Comparison of ENCODE assay signal across 8 cellular contexts in genomic region chr11:102599642-102600261, GRCh38. TPM values are rescaled to one million over a fixed set of nuclear protein-coding genes. Genes with fewer than 3 reads are reported as not detected.
DNase-seq lines count a peak whose midpoint lies in the region; ATAC-seq, FAIRE-seq and TF ChIP-seq lines count a peak whose summit lies in the region.

No MANE protein-coding gene starts in this region.

- H2AFZ ChIP-seq in keratinocyte (ENCODE audit: control insufficient read depth, low read length), result peak overlapping the region; percentile 50

- no peaks in the 10 kb centered on the region for H3K9me3 ChIP-seq in T-helper 17 cell (ENCODE audit: control insufficient read depth, low read length, poor library complexity, severe bottlenecking)
- H3K9me3 ChIP-seq in keratinocyte (ENCODE audit: control insufficient read depth, low read depth, low read length), result no peaks in the 10 kb centered on the region
- no peaks in the 10 kb centered on the region for H3K9me3 ChIP-seq in spleen

- no peak overlapping the region for H3K27ac Mint-ChIP-seq in T-helper 17 cell

- H3K4me1 Mint-ChIP-seq in T-helper 17 cell, result no peaks in the 10 kb centered on the region

- H3K9ac ChIP-seq in keratinocyte (ENCODE audit: control insufficient read depth, extremely low read depth, insufficient read depth, low read length), result peak overlapping the region; percentile 45

- peak overlapping the region; percentile 78 for H3K27ac ChIP-seq in keratinocyte (ENCODE audit: control insufficient read depth, insufficient read depth, low read length)
- no peak overlapping the region for H3K27ac ChIP-seq in spleen

- FAIRE-seq in keratinocyte (lab: Jason Lieb, UNC), result peak; percentile 82

- H3K79me2 ChIP-seq in keratinocyte (ENCODE audit: control insufficient read depth, insufficient read depth, low read length), result no peaks in the 10 kb centered on the region

- H3K36me3 ChIP-seq in keratinocyte (ENCODE audit: control insufficient read depth in 2 of 2, extremely low read depth in 1 of 2, insufficient read depth in 2 of 2, low read length in 2 of 2), result no peaks in the 10 kb centered on the region
- no peaks in the 10 kb centered on the region for H3K36me3 ChIP-seq in spleen

- no peaks in the 10 kb centered on the region for H3K9me1 ChIP-seq in keratinocyte (ENCODE audit: control insufficient read depth, extremely low read depth, insufficient read depth, low read length)

- ATAC-seq in GM19025 (IDR thresholded peaks at IDR 0.05; ENCODE audit: low read depth, unreplicated experiment), result peak; percentile 89
- ATAC-seq in HG03108 (IDR thresholded peaks at IDR 0.05; ENCODE audit: unreplicated experiment), result peak; percentile 88
- peak; percentile 28 for ATAC-seq in T-helper 17 cell

- intact Hi-C loops in spleen (cut with DNase I; ENCODE audit: low total_unique reads), result no loop called here

- dilution Hi-C loops in keratinocyte (cut with MboI; ENCODE audit: extremely low pct_ligation_motif_present, low sequenced_read_pairs), result no loop called here

- TF ChIP-seq CTCF in keratinocyte (optimal IDR thresholded peaks at IDR 0.05 in 1 of 3, IDR thresholded peaks at IDR 0.05 in 1 of 3, conservative IDR thresholded peaks at IDR 0.05 in 1 of 3; ENCODE audit: extremely low read depth in 1 of 3, insufficient read depth in 2 of 3, low read length in 3 of 3) (no peak), spleen (IDR thresholded peaks at IDR 0.05 in 8 of 11, conservative IDR thresholded peaks at IDR 0.05 in 3 of 11) (no peak)

- H3K4me3 ChIP-seq in keratinocyte (ENCODE audit: control insufficient read depth in 2 of 3, extremely low read depth in 1 of 3, insufficient read depth in 2 of 3, low read depth in 1 of 3, low read length in 3 of 3) (peak overlapping the region in 1 of 3 experiments; percentile 8), spleen (no peak overlapping the region)

- no peak overlapping the region for H3K4me3 Mint-ChIP-seq in T-helper 17 cell

- TF ChIP-seq POLR2A in spleen (IDR thresholded peaks at IDR 0.05), result no peak

- H3K27me3 ChIP-seq in keratinocyte (ENCODE audit: control insufficient read depth, extremely low read depth, insufficient read depth, low read length) (no peaks in the 10 kb centered on the region), spleen (replicated peaks in 1 of 7) (no peaks in the 10 kb centered on the region)

- WGBS in spleen, 5 donors, result 70 to 82% (median 75%) methylated on average over 3 of the region's 3 CpGs

- peak; percentile 79 for DNase-seq in AG08395 (ENCODE audit: low spot score)
- DNase-seq in T-helper 17 cell, result no peak
- peak; percentile 86 for DNase-seq in keratinocyte (ENCODE audit: low read depth, low spot score)
- DNase-seq in NCI-H82 (lab: John Stamatoyannopoulos, UW), result no peak
- DNase-seq in stimulated activated CD4-positive, alpha-beta T cell treated with anti-CD3 and anti-CD28 coated beads, Interleukin-2, amount 100 ng/mL, for 24 hours, result no peak
- DNase-seq in spleen, result no peak

- H4K20me1 ChIP-seq in keratinocyte (ENCODE audit: control insufficient read depth, extremely low read depth, insufficient read depth, low read length), result no peaks in the 10 kb centered on the region

- H3K36me3 Mint-ChIP-seq in T-helper 17 cell (ENCODE audit: low read depth), result no peaks in the 10 kb centered on the region

- peak overlapping the region; percentile 71 for H3K4me2 ChIP-seq in keratinocyte (ENCODE audit: control insufficient read depth, extremely low read depth, insufficient read depth, low read depth, low read length)

- H3K4me1 ChIP-seq in keratinocyte (ENCODE audit: control insufficient read depth, extremely low read depth, insufficient read depth, low read length), result peaks cover 25% of the 10 kb centered on the region
- no peaks in the 10 kb centered on the region for H3K4me1 ChIP-seq in spleen

- H3K27me3 Mint-ChIP-seq in T-helper 17 cell, result peaks cover 24% of the 10 kb centered on the region

RNA-seq across cellular contexts. Expression of gene MMP20, which starts 25.4 kb away (rescaled TPM):
- not detected for total RNA-seq in T-helper 17 cell
- not detected in 3 replicates for polyA plus RNA-seq in keratinocyte
- not detected for polyA plus RNA-seq in keratinocyte (2011; ENCODE audit: low read depth)
- polyA plus RNA-seq in keratinocyte (2011; cell fraction: cytosol; rRNA removed), result not detected in 2 replicates
- polyA plus RNA-seq in keratinocyte (2011; cell fraction: nucleus; rRNA removed), result not detected in 2 replicates
- not detected in 2 replicates for polyA plus RNA-seq in keratinocyte (2012; ENCODE audit: low replicate concordance)
- polyA minus RNA-seq in keratinocyte, result not detected in 3 replicates
- polyA minus RNA-seq in keratinocyte (2011; cell fraction: cytosol; rRNA and poly(A)+ RNA removed), result not detected
- not detected in 2 replicates for polyA minus RNA-seq in keratinocyte (2011; cell fraction: nucleus; rRNA and poly(A)+ RNA removed)
- not detected for total RNA-seq in spleen
- under 1 TPM in 1 of 3 donors, not detected in 2; 0.11 TPM for polyA plus RNA-seq in spleen

Comparison
In these comparisons a context has a peak if more than half of its experiments do, and no peak if none do; other contexts are left out.
1. DNase-seq: peak in AG08395 (single experiment) and keratinocyte (single experiment); none in T-helper 17 cell (0 of 3), NCI-H82 (single experiment), stimulated activated CD4-positive, alpha-beta T cell treated with anti-CD3 and anti-CD28 coated beads, Interleukin-2, amount 100 ng/mL, for 24 hours (0 of 2) and spleen (single experiment).
2. ATAC-seq: peak in every context shown above with its lines; median percentile 89 in GM19025; 88 in HG03108; 28 in T-helper 17 cell.